In the genomic region with DNA sequence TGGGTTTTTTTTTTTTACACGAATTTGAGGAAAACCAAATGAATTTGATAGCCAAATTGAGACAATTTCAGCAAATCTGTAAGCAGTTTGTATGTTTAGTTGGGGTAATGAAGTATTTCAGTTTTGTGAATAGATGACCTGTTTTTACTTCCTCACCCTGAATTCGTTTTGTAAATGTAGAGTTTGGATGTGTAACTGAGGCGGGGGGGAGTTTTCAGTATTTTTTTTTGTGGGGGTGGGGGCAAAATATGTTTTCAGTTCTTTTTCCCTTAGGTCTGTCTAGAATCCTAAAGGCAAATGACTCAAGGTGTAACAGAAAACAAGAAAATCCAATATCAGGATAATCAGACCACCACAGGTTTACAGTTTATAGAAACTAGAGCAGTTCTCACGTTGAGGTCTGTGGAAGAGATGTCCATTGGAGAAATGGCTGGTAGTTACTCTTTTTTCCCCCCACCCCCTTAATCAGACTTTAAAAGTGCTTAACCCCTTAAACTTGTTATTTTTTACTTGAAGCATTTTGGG, we compare ENCODE assay signal across 9 cellular contexts. TPM values are rescaled to one million over a fixed set of nuclear protein-coding genes. Genes with fewer than 3 reads are reported as not detected.
DNase-seq lines count a peak whose midpoint lies in the region; ATAC-seq and TF ChIP-seq lines count a peak whose summit lies in the region.
"Had no signal": no experiment of that assay in that cellular context is flagged by ENCODE, and none has a peak within 500 bp of the region (broad histone marks: within the 10 kb centered on the region; RNA-seq: fewer than 3 reads in every experiment).

No MANE protein-coding gene starts in this region.

- POLR2A ChIA-PET in naive thymus-derived CD4-positive, alpha-beta T cell (lab: Charles Lee): interaction anchor here (0.6 to 27.5 kb wide), 24 partner anchors 3 to 817 kb away, joined by 3 to 2591 read pairs (median 27); a partner anchor contains a TSS

- peaks cover 61% of the 10 kb centered on the region for H3K36me3 ChIP-seq in CD4-positive, CD25-positive, alpha-beta regulatory T cell (ENCODE audit: control insufficient read depth, insufficient read depth, low read length)
- H3K36me3 ChIP-seq in naive thymus-derived CD4-positive, alpha-beta T cell (ENCODE audit: control insufficient read depth in 2 of 3, insufficient read depth in 3 of 3, low read length in 3 of 3): peaks cover 53 to 61% (median 58%) of the 10 kb centered on the region in 3 experiments

- peak overlapping the region; percentile 98 for H3K27ac ChIP-seq in CD4-positive, CD25-positive, alpha-beta regulatory T cell (ENCODE audit: insufficient read depth, low read length, poor library complexity, severe bottlenecking)
- peak overlapping the region; percentile 99 for H3K27ac ChIP-seq in naive thymus-derived CD4-positive, alpha-beta T cell (ENCODE audit: low read depth, low read length)

- no peak overlapping the region for H3K4me3 Mint-ChIP-seq in CD4-positive, CD25-positive, alpha-beta regulatory T cell
- H3K4me3 Mint-ChIP-seq in naive thymus-derived CD4-positive, alpha-beta T cell: no peak overlapping the region
- H3K4me3 Mint-ChIP-seq in chondrocyte (ENCODE audit: unreplicated experiment): no peak overlapping the region
- H3K4me3 Mint-ChIP-seq: stimulated activated naive CD8-positive, alpha-beta T cell treated with anti-CD3 and anti-CD28 coated beads, Interleukin-15, Interleukin-2, amounts not matched to agents 100 ng/mL and 50 ng/mL, for 24 hours had no signal

- intact Hi-C loops in naive thymus-derived CD4-positive, alpha-beta T cell (cut with micrococcal nuclease): no loop called here
- intact Hi-C loops in posterior cingulate gyrus (cut with DNase I): no loop called here

- ATAC-seq in CD4-positive, CD25-positive, alpha-beta regulatory T cell (ENCODE audit: low read depth in 2 of 2): no peak
- ATAC-seq in naive thymus-derived CD4-positive, alpha-beta T cell: no peak

- TF ChIP-seq CTCF in LNCaP clone FGC (IDR thresholded peaks at IDR 0.05; ENCODE audit: control insufficient read depth, extremely low read depth, insufficient read depth) (no peak), chondrocyte (IDR thresholded peaks at IDR 0.05) (no peak)

- H3K4me3 ChIP-seq in CD4-positive, CD25-positive, alpha-beta regulatory T cell (ENCODE audit: low read depth, low read length): peak overlapping the region; percentile 100
- H3K4me3 ChIP-seq in LNCaP clone FGC (ENCODE audit: low read depth, low read length): peak overlapping the region; percentile 78
- H3K4me3 ChIP-seq in naive thymus-derived CD4-positive, alpha-beta T cell (ENCODE audit: low read length): peak overlapping the region; percentile 99

- peaks cover 11% of the 10 kb centered on the region for H3K27me3 Mint-ChIP-seq in CD4-positive, CD25-positive, alpha-beta regulatory T cell
- peaks cover 0 to 10% (median 0%) of the 10 kb centered on the region in 5 donors for H3K27me3 Mint-ChIP-seq in naive thymus-derived CD4-positive, alpha-beta T cell
- no peaks in the 10 kb centered on the region for H3K27me3 Mint-ChIP-seq in chondrocyte (ENCODE audit: low read depth)
- H3K27me3 Mint-ChIP-seq: stimulated activated naive CD8-positive, alpha-beta T cell treated with anti-CD3 and anti-CD28 coated beads, Interleukin-15, Interleukin-2, amounts not matched to agents 100 ng/mL and 50 ng/mL, for 24 hours had no signal

- H3K4me1 Mint-ChIP-seq in CD4-positive, CD25-positive, alpha-beta regulatory T cell: peaks cover 12 to 34% (median 31%) of the 10 kb centered on the region in 4 donors
- H3K4me1 Mint-ChIP-seq in naive thymus-derived CD4-positive, alpha-beta T cell: peaks cover 31 to 46% (median 37%) of the 10 kb centered on the region in 7 donors
- H3K4me1 Mint-ChIP-seq in chondrocyte (ENCODE audit: low read depth): peaks cover 27% of the 10 kb centered on the region

- peak in 1 of 3 donors; percentile 35 for DNase-seq in CD4-positive, CD25-positive, alpha-beta regulatory T cell
- DNase-seq in LNCaP clone FGC (ENCODE audit: low read depth) (no peak), dermis blood vessel endothelial cell (peak; percentile 31), chondrocyte (ENCODE audit: low spot score) (no peak), CD1c-positive myeloid dendritic cell (ENCODE audit: extremely low spot score) (no peak), posterior cingulate gyrus (no peak)
- DNase-seq in naive thymus-derived CD4-positive, alpha-beta T cell: peak in 1 of 9 donors; percentile 14
- DNase-seq in activated CD4-positive, alpha-beta T cell treated with anti-CD3 and anti-CD28 coated beads, Interleukin-2, amount 50 U/mL, for 1 hour: no peak

- peaks cover 27% of the 10 kb centered on the region for H3K36me3 Mint-ChIP-seq in CD4-positive, CD25-positive, alpha-beta regulatory T cell
- H3K36me3 Mint-ChIP-seq in naive thymus-derived CD4-positive, alpha-beta T cell: peaks cover 20 to 28% (median 26%) of the 10 kb centered on the region in 5 donors
- H3K36me3 Mint-ChIP-seq in chondrocyte (ENCODE audit: low read depth): peaks cover 26% of the 10 kb centered on the region

- H3K27me3 ChIP-seq in CD4-positive, CD25-positive, alpha-beta regulatory T cell (ENCODE audit: control insufficient read depth, insufficient read depth, low read length): no peaks in the 10 kb centered on the region
- no peaks in the 10 kb centered on the region for H3K27me3 ChIP-seq in naive thymus-derived CD4-positive, alpha-beta T cell (ENCODE audit: control insufficient read depth in 2 of 2, insufficient read depth in 2 of 2, low read length in 2 of 2)

- H3K4me1 ChIP-seq in CD4-positive, CD25-positive, alpha-beta regulatory T cell (ENCODE audit: control insufficient read depth, insufficient read depth, low read length, poor library complexity, severe bottlenecking): peaks cover 58% of the 10 kb centered on the region
- H3K4me1 ChIP-seq in naive thymus-derived CD4-positive, alpha-beta T cell (ENCODE audit: control insufficient read depth in 2 of 2, insufficient read depth in 2 of 2, low read length in 2 of 2): peaks cover 24 to 30% of the 10 kb centered on the region in 2 donors

- CTCF ChIA-PET in naive thymus-derived CD4-positive, alpha-beta T cell (lab: Charles Lee): interaction anchor here (0.6 to 4.9 kb wide), 5 partner anchors 8 to 186 kb away, joined by 3 to 68 read pairs (median 18); no protein-coding TSS in a partner anchor

- H3K27ac Mint-ChIP-seq in CD4-positive, CD25-positive, alpha-beta regulatory T cell: peak overlapping the region in 1 of 3 donors; percentile 95
- no peak overlapping the region for H3K27ac Mint-ChIP-seq in naive thymus-derived CD4-positive, alpha-beta T cell
- no peak overlapping the region for H3K27ac Mint-ChIP-seq in chondrocyte (ENCODE audit: unreplicated experiment)
- H3K27ac Mint-ChIP-seq: stimulated activated naive CD8-positive, alpha-beta T cell treated with anti-CD3 and anti-CD28 coated beads, Interleukin-15, Interleukin-2, amounts not matched to agents 100 ng/mL and 50 ng/mL, for 24 hours had no signal

- no peaks in the 10 kb centered on the region for H3K9me3 ChIP-seq in CD4-positive, CD25-positive, alpha-beta regulatory T cell (ENCODE audit: control insufficient read depth in 2 of 2, low read length in 2 of 2)
- H3K9me3 ChIP-seq in naive thymus-derived CD4-positive, alpha-beta T cell (ENCODE audit: control insufficient read depth in 2 of 3, low read length in 3 of 3): no peaks in the 10 kb centered on the region

- peaks cover 0 to 9% (median 0%) of the 10 kb centered on the region in 7 donors for H3K9me3 Mint-ChIP-seq in CD4-positive, CD25-positive, alpha-beta regulatory T cell
- H3K9me3 Mint-ChIP-seq in naive thymus-derived CD4-positive, alpha-beta T cell: peaks cover 0 to 4% (median 0%) of the 10 kb centered on the region in 11 donors
- no peaks in the 10 kb centered on the region for H3K9me3 Mint-ChIP-seq in chondrocyte (ENCODE audit: low read depth)
- H3K9me3 Mint-ChIP-seq: stimulated activated naive CD8-positive, alpha-beta T cell treated with anti-CD3 and anti-CD28 coated beads, Interleukin-15, Interleukin-2, amounts not matched to agents 100 ng/mL and 50 ng/mL, for 24 hours had no signal

RNA-seq across cellular contexts. Expression of a gene that starts 2.2 kb away (rescaled TPM):
- 36,047 TPM for total RNA-seq in CD4-positive, CD25-positive, alpha-beta regulatory T cell
- polyA plus RNA-seq in CD4-positive, CD25-positive, alpha-beta regulatory T cell: 1,000 to 10,000 TPM; 2,329 to 3,603 (median 2,794) TPM
- total RNA-seq in dermis blood vessel endothelial cell (2,930 and 8,332 TPM in 2 replicates), chondrocyte (11,810 to 14,376 TPM (median 12,130 TPM) in 3 replicates)
- total RNA-seq in naive thymus-derived CD4-positive, alpha-beta T cell: over 10,000 TPM in 4 of 5 experiments, 1,000 to 10,000 TPM in 1; 8,375 to 32,234 (median 31,408) TPM
- polyA plus RNA-seq in naive thymus-derived CD4-positive, alpha-beta T cell: 1,000 to 10,000 TPM in 1 of 2 donors, 100 to 1,000 TPM in 1; 734 to 5,106 TPM

RNA-seq across cellular contexts. Expression of a gene that starts 23.8 kb away (rescaled TPM):
- total RNA-seq in CD4-positive, CD25-positive, alpha-beta regulatory T cell: 59.0 TPM
- polyA plus RNA-seq in CD4-positive, CD25-positive, alpha-beta regulatory T cell: 10 to 100 TPM; 24.3 to 31.2 (median 29.0) TPM
- total RNA-seq in dermis blood vessel endothelial cell (67.4 and 71.3 TPM in 2 replicates), chondrocyte (108 to 123 TPM (median 120 TPM) in 3 replicates)
- total RNA-seq in naive thymus-derived CD4-positive, alpha-beta T cell: 10 to 100 TPM; 63.2 to 79.8 (median 70.4) TPM
- 10 to 100 TPM; 27.0 to 69.1 TPM for polyA plus RNA-seq in naive thymus-derived CD4-positive, alpha-beta T cell

RNA-seq across cellular contexts. Expression of a gene that starts 57.1 kb away (rescaled TPM):
- 132 TPM for total RNA-seq in CD4-positive, CD25-positive, alpha-beta regulatory T cell
- polyA plus RNA-seq in CD4-positive, CD25-positive, alpha-beta regulatory T cell: 10 to 100 TPM in 2 of 4 donors, 1 to 10 TPM in 2; 9.2 to 15.0 (median 11.9) TPM
- total RNA-seq in dermis blood vessel endothelial cell (31.1 and 48.2 TPM in 2 replicates), chondrocyte (264 to 272 TPM (median 271 TPM) in 3 replicates)
- 100 to 1,000 TPM in 4 of 5 experiments, 10 to 100 TPM in 1; 91.4 to 288 (median 280) TPM for total RNA-seq in naive thymus-derived CD4-positive, alpha-beta T cell
- polyA plus RNA-seq in naive thymus-derived CD4-positive, alpha-beta T cell: 10 to 100 TPM; 18.7 to 41.2 TPM
